ENCODE assay signal across 10 cellular contexts in the genomic region with DNA sequence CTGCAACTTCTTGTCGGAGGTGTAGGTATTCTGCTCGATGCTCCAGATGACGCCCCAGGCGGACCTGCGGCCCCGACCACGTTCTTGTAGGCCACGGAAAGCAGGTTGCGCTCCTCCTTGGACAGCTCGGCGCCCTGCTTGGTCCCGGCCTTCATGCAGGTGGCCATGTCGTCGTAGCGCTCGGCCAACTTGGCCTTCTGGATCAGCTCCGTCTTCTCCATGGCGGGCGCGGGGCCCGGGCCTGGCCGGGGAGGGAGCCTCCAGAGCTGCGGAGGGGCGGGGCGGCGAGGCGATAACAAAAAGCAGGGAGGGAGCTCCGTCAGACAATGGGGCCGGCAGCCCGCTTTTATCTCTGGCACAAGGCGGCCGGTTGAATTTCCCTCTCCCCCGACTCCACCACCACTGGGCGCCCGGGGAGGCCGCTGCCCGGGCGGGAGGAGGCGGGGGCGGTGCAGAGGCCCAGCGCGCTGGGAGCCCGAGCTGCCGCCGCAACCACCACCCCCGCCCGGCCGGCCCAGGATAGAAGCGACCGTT. TPM values are rescaled to one million over a fixed set of nuclear protein-coding genes. Genes with fewer than 3 reads are reported as not detected.
DNase-seq lines count a peak whose midpoint lies in the region; ATAC-seq, FAIRE-seq and TF ChIP-seq lines count a peak whose summit lies in the region.
"Had no signal": no experiment of that assay in that cellular context is flagged by ENCODE, and none has a peak within 500 bp of the region (broad histone marks: within the 10 kb centered on the region; RNA-seq: fewer than 3 reads in every experiment).

No MANE protein-coding gene starts in this region.

- POLR2A ChIA-PET in OCI-LY7 (lab: Charles Lee), result no interaction called here

- H3K27ac Mint-ChIP-seq in endodermal cell, result no peak overlapping the region
- H3K27ac Mint-ChIP-seq in activated T-helper 17 cell treated with anti-CD3 and anti-CD28 coated beads, Interleukin-2, amount 50 U/mL, for 72 hours, result no peak overlapping the region

- no peak for ATAC-seq in activated T-helper 17 cell treated with anti-CD3 and anti-CD28 coated beads, Interleukin-2, amount 50 U/mL, for 72 hours (replicated peaks)
- ATAC-seq: left lobe of liver had no signal

- peak overlapping the region; percentile 33 for H3K4me3 Mint-ChIP-seq in endodermal cell
- no peak overlapping the region for H3K4me3 Mint-ChIP-seq in activated T-helper 17 cell treated with anti-CD3 and anti-CD28 coated beads, Interleukin-2, amount 50 U/mL, for 72 hours

- H3K27ac ChIP-seq in HUES64 (ENCODE audit: low read depth, low read length) (no peak overlapping the region), endodermal cell (ENCODE audit: low read depth, low read length) (no peak overlapping the region), kidney (ENCODE audit: low read depth in 2 of 2, low read length in 2 of 2) (no peak overlapping the region), subcutaneous abdominal adipose tissue (ENCODE audit: low read depth, low read length) (no peak overlapping the region), OCI-LY7 (ENCODE audit: low read depth, low read length, poor library complexity, severe bottlenecking) (no peak overlapping the region)

- H3K9me3 ChIP-seq in HUES64 (ENCODE audit: insufficient read depth, low read depth, low read length) (no peaks in the 10 kb centered on the region), endodermal cell (ENCODE audit: control insufficient read depth, low read length) (no peaks in the 10 kb centered on the region), kidney (ENCODE audit: control insufficient read depth in 1 of 2, low read length in 2 of 2) (no peaks in the 10 kb centered on the region), subcutaneous abdominal adipose tissue (ENCODE audit: control insufficient read depth in 5 of 5, low read length in 5 of 5) (peaks cover 0 to 8% (median 3%) of the 10 kb centered on the region in 5 donors), BE2C (no peaks in the 10 kb centered on the region), OCI-LY7 (ENCODE audit: low read length) (no peaks in the 10 kb centered on the region)

- H2AFZ ChIP-seq in OCI-LY7 (ENCODE audit: low read length), result no peak overlapping the region

- H3K36me3 ChIP-seq in HUES64 (ENCODE audit: insufficient read depth, low read length) (no peaks in the 10 kb centered on the region), endodermal cell (ENCODE audit: control insufficient read depth, insufficient read depth, low read length) (no peaks in the 10 kb centered on the region), kidney (ENCODE audit: control insufficient read depth in 1 of 2, insufficient read depth in 2 of 2, low read length in 2 of 2) (no peaks in the 10 kb centered on the region), subcutaneous abdominal adipose tissue (ENCODE audit: control insufficient read depth in 5 of 5, insufficient read depth in 5 of 5, low read length in 5 of 5) (no peaks in the 10 kb centered on the region), BE2C (no peaks in the 10 kb centered on the region), OCI-LY7 (ENCODE audit: insufficient read depth, low read length) (no peaks in the 10 kb centered on the region)

- no peaks in the 10 kb centered on the region for H4K20me1 ChIP-seq in OCI-LY7 (ENCODE audit: insufficient read depth, low read length)

- BruUV-seq in OCI-LY7 (replicated peaks; lab: Mats Ljungman, UMichigan), result no TSS peak

- H3K9ac ChIP-seq in HUES64 (ENCODE audit: low read depth, low read length), result peak overlapping the region; percentile 56
- no peak overlapping the region for H3K9ac ChIP-seq in endodermal cell (ENCODE audit: extremely low read depth, low read length, poor library complexity, severe bottlenecking)
- H3K9ac ChIP-seq in kidney (ENCODE audit: low read length in 2 of 2), result no peak overlapping the region
- no peak overlapping the region for H3K9ac ChIP-seq in subcutaneous abdominal adipose tissue (ENCODE audit: low read length in 5 of 5)

- peaks cover 11% of the 10 kb centered on the region for H3K27me3 ChIP-seq in HUES64 (ENCODE audit: insufficient read depth, low read length)
- H3K27me3 ChIP-seq in endodermal cell (ENCODE audit: control insufficient read depth, insufficient read depth, low read length, poor library complexity, severe bottlenecking), result no peaks in the 10 kb centered on the region
- H3K27me3 ChIP-seq in subcutaneous abdominal adipose tissue (ENCODE audit: control insufficient read depth in 5 of 5, insufficient read depth in 4 of 5, low read length in 5 of 5), result peaks cover 0 to 7% (median 0%) of the 10 kb centered on the region in 5 donors
- H3K27me3 ChIP-seq in BE2C, result no peaks in the 10 kb centered on the region

- FAIRE-seq in kidney (lab: Jason Lieb, UNC), result no peak
- no peak for FAIRE-seq in RCC 7860 (lab: Jason Lieb, UNC)

- CTCF ChIA-PET in OCI-LY7 (lab: Charles Lee; ENCODE audit: unreplicated experiment), result no interaction called here

- H3K79me2 ChIP-seq in OCI-LY7 (ENCODE audit: insufficient read depth, low read depth, low read length), result no peaks in the 10 kb centered on the region

- H3K9me3 Mint-ChIP-seq in endodermal cell, result peaks cover 72% of the 10 kb centered on the region
- no peaks in the 10 kb centered on the region for H3K9me3 Mint-ChIP-seq in activated T-helper 17 cell treated with anti-CD3 and anti-CD28 coated beads, Interleukin-2, amount 50 U/mL, for 72 hours

- TF ChIP-seq CTCF in endodermal cell (conservative IDR thresholded peaks at IDR 0.05) (no peak), kidney (IDR thresholded peaks at IDR 0.05; ENCODE audit: borderline replicate concordance, extremely low read depth, insufficient read depth) (no peak), BE2C (IDR thresholded peaks at IDR 0.05; ENCODE audit: low read depth, low read length) (no peak), OCI-LY7 (conservative IDR thresholded peaks at IDR 0.05; ENCODE audit: low read length) (no peak)

- intact Hi-C loops in kidney (cut with DNase I), result no loop called here
- intact Hi-C loops in OCI-LY7 (cut with micrococcal nuclease; ENCODE audit: unreplicated experiment), result no loop called here

- WGBS in HUES64, result 5% methylated on average over 47 of the region's 50 CpGs
- 15% methylated on average over 42 of the region's 50 CpGs; no CpG with 5 or more reads in 1 of the 2 experiments for WGBS in endodermal cell (ENCODE audit: insufficient coverage in 1 of 2, insufficient read length in 1 of 2), 2 experiments

- H3K4me1 Mint-ChIP-seq in endodermal cell, result no peaks in the 10 kb centered on the region
- H3K4me1 Mint-ChIP-seq in activated T-helper 17 cell treated with anti-CD3 and anti-CD28 coated beads, Interleukin-2, amount 50 U/mL, for 72 hours, result peaks cover 8% of the 10 kb centered on the region

- H3K27me3 Mint-ChIP-seq in endodermal cell (ENCODE audit: insufficient read depth), result peaks cover 5% of the 10 kb centered on the region
- peaks cover 5% of the 10 kb centered on the region for H3K27me3 Mint-ChIP-seq in activated T-helper 17 cell treated with anti-CD3 and anti-CD28 coated beads, Interleukin-2, amount 50 U/mL, for 72 hours

- H3K9me2 ChIP-seq in OCI-LY7 (ENCODE audit: insufficient read depth, low read length), result no peaks in the 10 kb centered on the region

- no peaks in the 10 kb centered on the region for H3K4me1 ChIP-seq in HUES64 (ENCODE audit: insufficient read depth, low read length)
- no peaks in the 10 kb centered on the region for H3K4me1 ChIP-seq in endodermal cell (ENCODE audit: control insufficient read depth, insufficient read depth, low read length)
- H3K4me1 ChIP-seq in kidney (ENCODE audit: control insufficient read depth in 1 of 2, insufficient read depth in 1 of 2, low read depth in 1 of 2, low read length in 2 of 2), result no peaks in the 10 kb centered on the region
- peaks cover 0 to 3% (median 0%) of the 10 kb centered on the region in 5 donors for H3K4me1 ChIP-seq in subcutaneous abdominal adipose tissue (ENCODE audit: control insufficient read depth in 5 of 5, insufficient read depth in 5 of 5, low read length in 5 of 5)
- H3K4me1 ChIP-seq in BE2C, result no peaks in the 10 kb centered on the region
- no peaks in the 10 kb centered on the region for H3K4me1 ChIP-seq in OCI-LY7 (ENCODE audit: insufficient read depth, low read length, poor library complexity, severe bottlenecking)

- H3K4me2 ChIP-seq in OCI-LY7 (ENCODE audit: low read length), result no peak overlapping the region

- H3K4me3 ChIP-seq in HUES64 (ENCODE audit: low read length) (peak overlapping the region; percentile 43), endodermal cell (ENCODE audit: low read length) (no peak overlapping the region), kidney (ENCODE audit: low read length in 2 of 2) (no peak overlapping the region), subcutaneous abdominal adipose tissue (ENCODE audit: low read depth in 1 of 5, low read length in 5 of 5) (peak overlapping the region in 3 of 5 donors; percentile 26 to 43 (median 33)), BE2C (ENCODE audit: low read depth, low read length) (no peak overlapping the region), OCI-LY7 (ENCODE audit: low read depth, low read length, poor library complexity, severe bottlenecking) (no peak overlapping the region)

- DNase-seq in endodermal cell, result peak; percentile 81
- peak; percentile 68 for DNase-seq in kidney
- DNase-seq in BE2C, result no peak
- no peak for DNase-seq in RCC 7860 (ENCODE audit: low spot score)
- DNase-seq in OCI-LY7 (ENCODE audit: low spot score), result no peak
- DNase-seq: activated CD8-positive, alpha-beta memory T cell treated with anti-CD3 and anti-CD28 coated beads, Interleukin-2, amount 50 U/mL, for 48 hours had no signal

- no peaks in the 10 kb centered on the region for H3K36me3 Mint-ChIP-seq in endodermal cell (ENCODE audit: low read depth)
- no peaks in the 10 kb centered on the region for H3K36me3 Mint-ChIP-seq in activated T-helper 17 cell treated with anti-CD3 and anti-CD28 coated beads, Interleukin-2, amount 50 U/mL, for 72 hours (ENCODE audit: low read depth)

RNA-seq across cellular contexts. Expression of a gene that starts 28.3 kb away (rescaled TPM):
- polyA plus RNA-seq in HUES64 (2013, experiment 1 of 2), result 0.50 TPM
- polyA plus RNA-seq in HUES64 (2013, experiment 2 of 2), result 0.70 TPM
- total RNA-seq in endodermal cell (under 1 TPM; 0.15 to 0.91 TPM), kidney (0.16 TPM), OCI-LY7 (2022) (0.93 and 0.96 TPM in 2 replicates)
- 3.6 TPM for polyA plus RNA-seq in endodermal cell (2013, experiment 1 of 2)
- polyA plus RNA-seq in endodermal cell (2013, experiment 2 of 2), result 4.0 TPM
- not detected for polyA plus RNA-seq in kidney (ENCODE audit: insufficient read depth, low read depth, low replicate concordance)
- 0.12 TPM for polyA plus RNA-seq in BE2C (2012; ENCODE audit: insufficient read depth, insufficient read length, low read depth)
- 0.64 and 0.82 TPM in 2 replicates for total RNA-seq in OCI-LY7 (2014; rRNA removed; shearing (Covaris generic))
- 1 to 10 TPM in 1 of 2 donors, under 1 TPM in 1; 0.90 to 1.6 TPM for total RNA-seq in activated T-helper 17 cell treated with anti-CD3 and anti-CD28 coated beads, Interleukin-2, amount 50 U/mL, for 72 hours
- total RNA-seq: left lobe of liver had no signal

Comparison
In these comparisons a context has a peak if more than half of its experiments do, and no peak if none do; other contexts are left out.
1. H3K4me3 ChIP-seq: peak in HUES64 (single experiment) and subcutaneous abdominal adipose tissue (3 of 5); none in endodermal cell (single experiment), kidney (0 of 2), BE2C (single experiment) and OCI-LY7 (single experiment).
2. DNase-seq: peak in endodermal cell (single experiment) and kidney (single experiment); none in BE2C (single experiment), RCC 7860 (single experiment) and OCI-LY7 (single experiment).